Comparison of ENCODE assay signal across 8 cellular contexts in the genomic region with DNA sequence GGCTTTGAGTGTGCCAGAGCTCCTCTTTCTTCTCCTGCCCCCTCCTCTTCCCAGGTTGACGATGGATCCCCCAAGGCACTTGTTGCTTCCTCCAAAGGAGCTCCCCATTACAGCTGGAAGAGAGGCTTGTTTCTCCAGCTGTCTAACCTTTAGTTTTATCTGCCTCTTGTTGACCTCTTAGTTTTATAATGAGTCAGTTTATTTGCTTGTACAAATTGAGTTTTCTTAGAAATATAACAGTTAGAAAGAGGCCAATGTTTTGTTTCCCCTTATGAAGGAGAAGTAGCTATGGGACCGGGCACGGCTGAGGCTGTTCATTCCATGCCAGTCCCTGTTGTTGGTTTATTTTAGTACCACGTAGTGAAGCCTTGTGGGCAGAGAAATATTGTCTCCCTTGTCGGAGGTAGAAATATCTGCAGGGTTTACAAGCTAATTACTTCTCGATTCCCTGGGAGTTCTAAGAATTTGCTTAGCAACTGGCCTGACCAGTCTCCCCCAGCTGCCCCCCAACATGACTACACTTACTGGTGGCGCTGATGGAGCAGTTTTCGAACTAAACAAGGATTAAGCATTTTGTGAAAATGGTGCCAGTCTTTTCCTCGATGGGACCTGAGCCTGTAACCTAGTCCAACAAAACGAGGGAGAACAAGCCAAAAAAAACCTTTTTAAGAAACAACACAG.
DNase-seq lines count a peak whose midpoint lies in the region; ATAC-seq, FAIRE-seq and TF ChIP-seq lines count a peak whose summit lies in the region.

No MANE protein-coding gene starts in this region.

- peak overlapping the region; percentile 80 for H3K27ac ChIP-seq in C4-2B

- intact Hi-C loops in left ventricle myocardium superior (cut with micrococcal nuclease): no loop called here

- no peak for TF ChIP-seq CTCF in C4-2B (conservative IDR thresholded peaks at IDR 0.05)

- no peaks in the 10 kb centered on the region for H3K9me3 ChIP-seq in adipocyte (ENCODE audit: control insufficient read depth, low read length)

- DNase-seq in adipocyte (ENCODE audit: low read depth): no peak
- DNase-seq in left ventricle myocardium superior: peak; percentile 38
- peak; percentile 29 for DNase-seq in pons (ENCODE audit: low spot score)
- DNase-seq in frontal cortex (ENCODE audit: low spot score in 2 of 2): no peak
- no peak for DNase-seq in stimulated activated naive CD4-positive, alpha-beta T cell (lab: John Stamatoyannopoulos, UW)

- H3K4me1 ChIP-seq in adipocyte (ENCODE audit: control insufficient read depth, insufficient read depth, low read length): peaks cover 38% of the 10 kb centered on the region

- H3K36me3 ChIP-seq in adipocyte (ENCODE audit: control insufficient read depth, insufficient read depth, low read length, severe bottlenecking): no peaks in the 10 kb centered on the region

- no peak for FAIRE-seq in frontal cortex (lab: Jason Lieb, UNC)

- H3K27me3 ChIP-seq in adipocyte (replicated peaks; ENCODE audit: control insufficient read depth, insufficient read depth, low read length): no peaks in the 10 kb centered on the region

- ATAC-seq in left ventricle myocardium superior (peak; percentile 74), HG02884 (IDR thresholded peaks at IDR 0.05; ENCODE audit: unreplicated experiment) (no peak), HG03039 (IDR thresholded peaks at IDR 0.05; ENCODE audit: unreplicated experiment) (no peak)

- peak overlapping the region; percentile 64 for H3K9ac ChIP-seq in adipocyte (ENCODE audit: low read length)

- H3K4me3 ChIP-seq in adipocyte (ENCODE audit: low read length): peak overlapping the region; percentile 69

Comparison
In these comparisons a context has a peak if more than half of its experiments do, and no peak if none do; other contexts are left out.
1. DNase-seq: peak in left ventricle myocardium superior (single experiment) and pons (single experiment); none in adipocyte (single experiment), frontal cortex (0 of 2) and stimulated activated naive CD4-positive, alpha-beta T cell (0 of 6).